In the genomic region with DNA sequence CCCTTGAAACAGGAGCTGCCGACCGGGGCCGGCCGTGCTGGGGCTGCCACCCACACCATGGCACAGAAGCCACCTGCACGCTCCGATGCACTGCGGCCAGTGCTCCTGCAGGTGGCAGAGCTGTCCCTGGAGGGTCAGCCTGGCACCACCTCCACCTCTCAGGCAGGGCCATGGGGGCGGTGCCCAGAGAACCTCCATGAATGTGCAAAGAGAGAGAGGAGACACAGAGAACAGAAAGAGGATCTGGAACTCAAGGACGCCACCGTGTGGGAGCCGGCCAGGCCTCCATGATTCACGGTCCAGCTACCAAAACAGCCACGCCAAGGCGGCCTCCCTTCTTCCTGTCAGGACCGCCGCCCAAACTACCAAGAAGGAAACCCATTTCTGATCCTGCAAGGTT, we compare ENCODE assay signal across 8 cellular contexts.
DNase-seq lines count a peak whose midpoint lies in the region; ATAC-seq, FAIRE-seq and TF ChIP-seq lines count a peak whose summit lies in the region.
"Not testable (repeated sequence)": the region's sequence is repeated elsewhere in the genome, so short reads cannot be mapped to it uniquely, and the experiment has no call there.

No MANE protein-coding gene starts in this region.

- CTCF ChIA-PET in A549 (lab: Yijun Ruan, JAX); activated CD4-positive, alpha-beta T cell treated with anti-CD3 and anti-CD28 coated beads, Interleukin-2, amount 10 ng/mL, durations not matched to agents 7 days and 5 days (lab: Charles Lee): not testable (repeated sequence)

- not testable (repeated sequence) for H3K4me3 ChIP-seq in A549

- not testable (repeated sequence) for DNase-seq in A549 (ENCODE audit: low read depth in 1 of 2, low spot score in 1 of 2); foreskin keratinocyte
- DNase-seq in activated CD4-positive, alpha-beta T cell treated with anti-CD3 and anti-CD28 coated beads, Interleukin-2, amount 10 ng/mL, durations not matched to agents 7 days and 5 days: peak; percentile 75
- peak; percentile 64 to 70 for DNase-seq in activated naive CD4-positive, alpha-beta T cell treated with anti-CD3 and anti-CD28 coated beads, Interleukin-2, amount 50 U/mL, for 72 hours (ENCODE audit: low spot score in 2 of 2)
- DNase-seq in nephron progenitor cell: peak; percentile 75
- DNase-seq in stimulated activated CD8-positive, alpha-beta memory T cell treated with anti-CD3 and anti-CD28 coated beads, Interleukin-12 subunit alpha, Interleukin-12 subunit beta, amount 100 ng/mL, for 24 hours (ENCODE audit: extremely low read depth): peak; percentile 19

- H3K36me3 Mint-ChIP-seq in activated CD4-positive, alpha-beta T cell treated with anti-CD3 and anti-CD28 coated beads, Interleukin-2, amount 10 ng/mL, durations not matched to agents 7 days and 5 days (ENCODE audit: low read depth); activated naive CD4-positive, alpha-beta T cell treated with anti-CD3 and anti-CD28 coated beads, Interleukin-2, amount 50 U/mL, for 72 hours; nephron progenitor cell (ENCODE audit: low read depth): not testable (repeated sequence)

- H3K9me3 ChIP-seq in A549: not testable (repeated sequence)

- not testable (repeated sequence) for H3K4me1 ChIP-seq in A549, foreskin keratinocyte

- ATAC-seq in A549 (peak; percentile 73 to 83), GM18909 (IDR thresholded peaks at IDR 0.05; ENCODE audit: poor library complexity, unreplicated experiment) (peak; percentile 57), HG03378 (IDR thresholded peaks at IDR 0.05; ENCODE audit: unreplicated experiment) (peak; percentile 51), foreskin keratinocyte (peak; percentile 77)
- peak; percentile 51 to 61 for ATAC-seq in activated naive CD4-positive, alpha-beta T cell treated with anti-CD3 and anti-CD28 coated beads, Interleukin-2, amount 50 U/mL, for 72 hours

- not testable (repeated sequence) for H3K9me3 Mint-ChIP-seq in activated CD4-positive, alpha-beta T cell treated with anti-CD3 and anti-CD28 coated beads, Interleukin-2, amount 10 ng/mL, durations not matched to agents 7 days and 5 days; activated naive CD4-positive, alpha-beta T cell treated with anti-CD3 and anti-CD28 coated beads, Interleukin-2, amount 50 U/mL, for 72 hours; nephron progenitor cell

- H3K4me3 Mint-ChIP-seq in activated CD4-positive, alpha-beta T cell treated with anti-CD3 and anti-CD28 coated beads, Interleukin-2, amount 10 ng/mL, durations not matched to agents 7 days and 5 days; nephron progenitor cell: not testable (repeated sequence)

- H3K27ac Mint-ChIP-seq in activated CD4-positive, alpha-beta T cell treated with anti-CD3 and anti-CD28 coated beads, Interleukin-2, amount 10 ng/mL, durations not matched to agents 7 days and 5 days; activated naive CD4-positive, alpha-beta T cell treated with anti-CD3 and anti-CD28 coated beads, Interleukin-2, amount 50 U/mL, for 72 hours; nephron progenitor cell: not testable (repeated sequence)

- TF ChIP-seq CTCF in A549 (IDR thresholded peaks at IDR 0.05): peak; percentile 24; the same call in 2 of the 3 replicates
- not testable (repeated sequence) for TF ChIP-seq CTCF in foreskin keratinocyte (conservative IDR thresholded peaks at IDR 0.05); nephron progenitor cell (IDR thresholded peaks at IDR 0.05)

- not testable (repeated sequence) for H3K27ac ChIP-seq in A549, foreskin keratinocyte

- TF ChIP-seq RAD21 in A549 (conservative IDR thresholded peaks at IDR 0.05 in 1 of 2, IDR thresholded peaks at IDR 0.05 in 1 of 2): peak in 1 of 2 experiments; percentile 18; a peak in 1 of 5 replicates

- TF ChIP-seq EP300 in A549 (IDR thresholded peaks at IDR 0.05): not testable (repeated sequence)

- not testable (repeated sequence) for H3K27me3 ChIP-seq in foreskin keratinocyte

- H3K27me3 Mint-ChIP-seq in activated CD4-positive, alpha-beta T cell treated with anti-CD3 and anti-CD28 coated beads, Interleukin-2, amount 10 ng/mL, durations not matched to agents 7 days and 5 days; nephron progenitor cell (ENCODE audit: low read depth, poor library complexity): not testable (repeated sequence)

- POLR2A ChIA-PET in A549 (lab: Yijun Ruan, JAX); activated CD4-positive, alpha-beta T cell treated with anti-CD3 and anti-CD28 coated beads, Interleukin-2, amount 10 ng/mL, durations not matched to agents 7 days and 5 days (lab: Charles Lee): not testable (repeated sequence)

- H3K4me1 Mint-ChIP-seq in activated CD4-positive, alpha-beta T cell treated with anti-CD3 and anti-CD28 coated beads, Interleukin-2, amount 10 ng/mL, durations not matched to agents 7 days and 5 days; nephron progenitor cell: not testable (repeated sequence)

- not testable (repeated sequence) for FAIRE-seq in A549 (lab: Jason Lieb, UNC)

- not testable (repeated sequence) for H3K4me2 ChIP-seq in A549

- TF ChIP-seq POLR2A in A549 (IDR thresholded peaks at IDR 0.05; ENCODE audit: low read length): not testable (repeated sequence)

- 0% methylated on average over 4 of the region's 16 CpGs for WGBS in A549 (ENCODE audit: missing lambda C conversion rate)
